9 cellular contexts compared by ENCODE assay signal in the genomic region with DNA sequence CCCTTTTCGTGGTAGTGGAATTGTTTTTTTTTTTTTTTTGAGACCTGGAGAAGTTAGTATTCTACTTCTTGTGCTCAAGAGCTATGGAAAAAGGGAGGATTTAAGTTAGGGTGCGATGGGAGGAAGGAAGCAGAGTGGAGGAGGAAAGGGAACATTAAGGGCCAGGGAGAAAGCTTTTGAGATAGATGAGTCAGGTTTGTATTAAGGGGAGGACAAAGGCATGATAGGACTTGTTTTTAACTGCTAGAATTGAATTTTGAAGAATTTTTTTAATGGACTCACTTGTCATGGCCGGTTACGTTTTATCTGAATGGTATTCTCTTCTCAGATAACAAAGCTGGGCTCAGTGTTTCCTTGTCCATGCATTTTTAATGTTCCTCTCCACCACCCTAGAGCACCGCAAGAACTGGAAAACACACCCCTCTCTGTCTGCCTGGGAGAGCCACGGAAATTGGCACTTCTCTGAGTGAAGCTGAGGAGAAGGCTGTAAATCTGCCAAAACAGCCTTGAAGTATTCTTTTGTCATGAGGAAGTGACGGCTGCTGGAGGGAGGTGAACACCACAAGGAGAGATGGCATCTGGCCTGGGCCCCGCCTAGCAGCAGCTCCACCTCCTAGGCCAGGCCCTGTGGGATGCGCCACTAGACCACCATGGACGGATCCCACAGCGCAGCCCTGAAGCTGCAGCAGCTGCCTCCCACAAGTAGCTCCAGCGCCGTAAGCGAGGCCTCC. TPM values are rescaled to one million over a fixed set of nuclear protein-coding genes. Genes with fewer than 3 reads are reported as not detected.
A peak's percentile ranks its signal among the peaks of the same experiment; 100 is the strongest.
DNase-seq lines count a peak whose midpoint lies in the region; ATAC-seq lines count a peak whose summit lies in the region.
"Had no signal": no experiment of that assay in that cellular context is flagged by ENCODE, and none has a peak within 500 bp of the region (broad histone marks: within the 10 kb centered on the region; RNA-seq: fewer than 3 reads in every experiment).

No MANE protein-coding gene starts in this region.

- H3K4me3 ChIP-seq in ACC112 (ENCODE audit: low read depth, low read length) = no peak overlapping the region

- peaks cover 68% of the 10 kb centered on the region for H3K36me3 Mint-ChIP-seq in activated T-helper 17 cell treated with anti-CD3 and anti-CD28 coated beads, Interleukin-2, amount 50 U/mL, for 72 hours (ENCODE audit: low read depth)

- H3K27ac Mint-ChIP-seq in activated T-helper 17 cell treated with anti-CD3 and anti-CD28 coated beads, Interleukin-2, amount 50 U/mL, for 72 hours = no peak overlapping the region
- H3K27ac Mint-ChIP-seq: nephron had no signal

- no peak for ATAC-seq in activated T-helper 17 cell treated with anti-CD3 and anti-CD28 coated beads, Interleukin-2, amount 50 U/mL, for 72 hours (replicated peaks)
- ATAC-seq in GM19395 (IDR thresholded peaks at IDR 0.05; ENCODE audit: unreplicated experiment) = no peak

- peak overlapping the region; percentile 9 for H3K4me3 Mint-ChIP-seq in activated T-helper 17 cell treated with anti-CD3 and anti-CD28 coated beads, Interleukin-2, amount 50 U/mL, for 72 hours
- H3K4me3 Mint-ChIP-seq: nephron had no signal

- peaks cover 31% of the 10 kb centered on the region for H3K4me1 Mint-ChIP-seq in activated T-helper 17 cell treated with anti-CD3 and anti-CD28 coated beads, Interleukin-2, amount 50 U/mL, for 72 hours

- peaks cover 13% of the 10 kb centered on the region for H3K79me2 ChIP-seq in ACC112 (ENCODE audit: control insufficient read depth, insufficient read depth, low read length, unreplicated experiment)

- H3K36me3 ChIP-seq in ACC112 (ENCODE audit: insufficient read depth, low read length) = peaks cover 3% of the 10 kb centered on the region
- peaks cover 11% of the 10 kb centered on the region for H3K36me3 ChIP-seq in KOPT-K1 (ENCODE audit: insufficient read depth, low read length)

- peaks cover 23% of the 10 kb centered on the region for H3K4me1 ChIP-seq in ACC112 (ENCODE audit: control insufficient read depth, insufficient read depth, low read length, unreplicated experiment)

- H3K9me3 Mint-ChIP-seq in activated T-helper 17 cell treated with anti-CD3 and anti-CD28 coated beads, Interleukin-2, amount 50 U/mL, for 72 hours = no peaks in the 10 kb centered on the region
- H3K9me3 Mint-ChIP-seq: nephron had no signal

- H3K27ac ChIP-seq in ACC112 (ENCODE audit: low read depth, low read length) (peak overlapping the region; percentile 20; the same call in 1 of the 2 replicates), KOPT-K1 (ENCODE audit: low read depth, low read length, poor library complexity, severe bottlenecking) (peak overlapping the region; percentile 31)

- no peaks in the 10 kb centered on the region for H3K27me3 Mint-ChIP-seq in activated T-helper 17 cell treated with anti-CD3 and anti-CD28 coated beads, Interleukin-2, amount 50 U/mL, for 72 hours

- no peak overlapping the region for H2AFZ ChIP-seq in ACC112 (ENCODE audit: low read length, unreplicated experiment)

- DNase-seq in kidney tubule cell (ENCODE audit: low spot score) (peak; percentile 60), NCI-H748 treated with DMSO at 0.1 percent for 48 hours (lab: John Stamatoyannopoulos, UW) (no peak), cerebellar nuclear complex (lab: John Stamatoyannopoulos, UW) (no peak)
- no peak for DNase-seq in activated CD4-positive, CD25-positive, alpha-beta regulatory T cell treated with anti-CD3 and anti-CD28 coated beads, Interleukin-2, amount 50 U/mL, for 72 hours

- no peaks in the 10 kb centered on the region for H3K9me3 ChIP-seq in KOPT-K1 (ENCODE audit: insufficient read depth, low read length, poor library complexity, severe bottlenecking)

- no peaks in the 10 kb centered on the region for H3K27me3 ChIP-seq in ACC112 (ENCODE audit: insufficient read depth, low read length)

RNA-seq across cellular contexts. Expression of gene NIPAL3, which starts 3.5 kb away (rescaled TPM):
- 10 to 100 TPM; 30.0 to 38.5 TPM for total RNA-seq in activated T-helper 17 cell treated with anti-CD3 and anti-CD28 coated beads, Interleukin-2, amount 50 U/mL, for 72 hours

RNA-seq across cellular contexts. Expression of gene STPG1, which starts 5.5 kb away (rescaled TPM):
- total RNA-seq in activated T-helper 17 cell treated with anti-CD3 and anti-CD28 coated beads, Interleukin-2, amount 50 U/mL, for 72 hours = 1 to 10 TPM; 6.5 to 7.0 TPM
